ENCODE assay signal across 19 cellular contexts in genomic region chrX:20159811-20160385, GRCh38. TPM values are rescaled to one million over a fixed set of nuclear protein-coding genes. Genes with fewer than 3 reads are reported as not detected.
"Had no signal": no experiment of that assay in that cellular context is flagged by ENCODE, and none has a peak within 500 bp of the region (broad histone marks: within the 10 kb centered on the region; RNA-seq: fewer than 3 reads in every experiment).

No MANE protein-coding gene starts in this region.

- H3K4me2 ChIP-seq: neural progenitor cell had no signal

- H3K9ac ChIP-seq: neural progenitor cell had no signal

- H3K36me3 ChIP-seq: thoracic aorta had no signal

- H3K9me3 ChIP-seq: adrenal gland, heart right ventricle, lower lobe of right lung, thoracic aorta, upper lobe of left lung had no signal

- H2AFZ ChIP-seq: neural progenitor cell had no signal

- H3K27ac ChIP-seq: adrenal gland, coronary artery, epithelial cell of prostate, heart right ventricle, lower lobe of right lung, neural progenitor cell, thoracic aorta, upper lobe of left lung had no signal

- H3K4me1 ChIP-seq: adrenal gland, heart right ventricle, lower lobe of right lung, neural progenitor cell, upper lobe of left lung had no signal

- H3K4me3 ChIP-seq: adrenal gland, coronary artery, heart right ventricle, lower lobe of right lung, neural progenitor cell, thoracic aorta, upper lobe of left lung had no signal

- ATAC-seq: heart right ventricle; lower lobe of right lung; naive thymus-derived CD8-positive, alpha-beta T cell had no signal

- H3K27me3 ChIP-seq: neural progenitor cell, upper lobe of left lung had no signal

- DNase-seq: activated CD4-positive, alpha-beta T cell treated with anti-CD3 and anti-CD28 coated beads for 1 hour; activated CD4-positive, alpha-beta T cell treated with anti-CD3 and anti-CD28 coated beads, Interleukin-2, amount 50 U/mL, for 1 hour; activated gamma-delta T cell treated with Interleukin-2 at 50 U/mL for 16 hours; adrenal gland; cerebellar nuclear complex; heart right ventricle; lower lobe of right lung; naive thymus-derived CD8-positive, alpha-beta T cell; retina; stimulated activated CD4-positive, alpha-beta T cell treated with anti-CD3 and anti-CD28 coated beads, Interleukin-2, amount 100 ng/mL, for 48 hours; stimulated activated CD8-positive, alpha-beta memory T cell treated with anti-CD3 and anti-CD28 coated beads, Interleukin-4, amount 100 ng/mL, for 48 hours; stimulated activated naive CD4-positive, alpha-beta T cell; T-helper 1 cell; T-helper 9 cell; upper lobe of left lung had no signal

RNA-seq across cellular contexts. Expression of gene MAP7D2, which starts 43.2 kb away (rescaled TPM):
- polyA plus RNA-seq: naive thymus-derived CD8-positive, alpha-beta T cell had no signal
